27 cellular contexts compared by ENCODE assay signal in genomic region chr9:133408042-133408441, GRCh38. TPM values are rescaled to one million over a fixed set of nuclear protein-coding genes. Genes with fewer than 3 reads are reported as not detected.
A peak's percentile ranks its signal among the peaks of the same experiment; 100 is the strongest.
DNase-seq lines count a peak whose midpoint lies in the region; ATAC-seq, FAIRE-seq and TF ChIP-seq lines count a peak whose summit lies in the region.
"Had no signal": no experiment of that assay in that cellular context is flagged by ENCODE, and none has a peak within 500 bp of the region (broad histone marks: within the 10 kb centered on the region; RNA-seq: fewer than 3 reads in every experiment).

No MANE protein-coding gene starts in this region.

- no peaks in the 10 kb centered on the region for H3K9me1 ChIP-seq in K562 (ENCODE audit: control insufficient read depth, insufficient read depth, low read length)

- POLR2A ChIA-PET in RWPE1 (lab: Yijun Ruan, JAX; ENCODE audit: low non-redundant PET) (no interaction called here), K562 (lab: Yijun Ruan, JAX) (no interaction called here)

- H3K4me3 ChIP-seq in K562 (no peak overlapping the region), osteoblast (ENCODE audit: insufficient read depth, low read length) (no peak overlapping the region)
- H3K4me3 ChIP-seq: BLaER1, GM12878 had no signal

- TF ChIP-seq CTCF in RWPE1 (conservative IDR thresholded peaks at IDR 0.05; ENCODE audit: low read depth), result no peak
- TF ChIP-seq CTCF in K562 (IDR thresholded peaks at IDR 0.05 in 2 of 3, conservative IDR thresholded peaks at IDR 0.05 in 1 of 3; ENCODE audit: insufficient read depth in 2 of 3, low read depth in 1 of 3, low read length in 3 of 3), result no peak
- TF ChIP-seq CTCF in osteoblast (IDR thresholded peaks at IDR 0.05; ENCODE audit: extremely low read depth, low read depth, low read length), result no peak

- no peak overlapping the region for H3K4me2 ChIP-seq in K562 (ENCODE audit: insufficient read depth, low read length)
- H3K4me2 ChIP-seq in osteoblast (ENCODE audit: insufficient read depth, low read length), result no peak overlapping the region
- H3K4me2 ChIP-seq: BLaER1 had no signal

- CTCF ChIA-PET in RWPE1 (lab: Yijun Ruan, JAX), result no interaction called here
- CTCF ChIA-PET in K562 (lab: Yijun Ruan, JAX; ENCODE audit: low intra/inter-chr PET ratio), result interaction anchor here (1.1 to 1.7 kb wide), 2 partner anchors 9 to 78 kb away, joined by 5 read pairs; partner anchors contain the start of gene REXO4

- H2AFZ ChIP-seq in K562 (ENCODE audit: low read depth, low read length), result no peak overlapping the region
- H2AFZ ChIP-seq in osteoblast (ENCODE audit: low read length), result no peak overlapping the region

- intact Hi-C loops in K562 (cut with micrococcal nuclease), result no loop called here

- DNase-seq in 8988T (peak; percentile 10), RWPE1 (ENCODE audit: low spot score) (no peak), K562 (ENCODE audit: extremely low read depth in 1 of 4, low spot score in 3 of 4) (no peak), osteoblast (ENCODE audit: insufficient read length, low spot score, missing footprints) (no peak)
- DNase-seq: ACHN; BE2C; C1 segment of cervical spinal cord; CD4-positive, CD25-positive, alpha-beta regulatory T cell; CD8-positive, alpha-beta memory T cell; COR-L47; DMS 273 treated with DMSO at 0.1 percent for 48 hours; DMS153; DMS53; DMS79; DND-41; EL; GDM1 had no signal

- no peak overlapping the region for H3K9ac ChIP-seq in K562 (ENCODE audit: insufficient read depth in 1 of 2, low read depth in 2 of 2, low read length in 2 of 2)
- H3K9ac ChIP-seq: BLaER1 had no signal

- H3K27me3 ChIP-seq in K562 (ENCODE audit: control insufficient read depth in 2 of 2, insufficient read depth in 2 of 2, low read length in 2 of 2) (no peaks in the 10 kb centered on the region), osteoblast (ENCODE audit: insufficient read depth, low read length) (no peaks in the 10 kb centered on the region)
- H3K27me3 ChIP-seq: BE2C, BLaER1 had no signal

- TF ChIP-seq EP300 in K562 (IDR thresholded peaks at IDR 0.05; ENCODE audit: low read length), result no peak

- H4K20me1 ChIP-seq in K562 (replicated peaks; ENCODE audit: control insufficient read depth, insufficient read depth, low read length) (peaks cover 12% of the 10 kb centered on the region), osteoblast (ENCODE audit: insufficient read depth, low read length) (peaks cover 13% of the 10 kb centered on the region)

- FAIRE-seq in K562 (lab: Jason Lieb, UNC), result no peak
- FAIRE-seq: A204.1, GM12878, GM12892, GM18507, GM19239 had no signal

- ATAC-seq in K562 (no peak), GM18858 (IDR thresholded peaks at IDR 0.05; ENCODE audit: unreplicated experiment) (no peak)
- ATAC-seq: GM12878 had no signal

- H3K9me3 ChIP-seq in K562 (replicated peaks; ENCODE audit: control insufficient read depth, insufficient read depth, low read depth, low read length) (no peaks in the 10 kb centered on the region), osteoblast (ENCODE audit: low read depth, low read length) (no peaks in the 10 kb centered on the region)
- H3K9me3 ChIP-seq: BE2C, BLaER1 had no signal

- peak overlapping the region; percentile 4 for H3K27ac ChIP-seq in RWPE1
- H3K27ac ChIP-seq in K562 (ENCODE audit: extremely low read depth, low read depth, low read length), result no peak overlapping the region
- no peak overlapping the region for H3K27ac ChIP-seq in osteoblast (ENCODE audit: low read depth, low read length)
- H3K27ac ChIP-seq: 22Rv1, BLaER1 had no signal

- no TSS peak for BruUV-seq in K562 (replicated peaks; lab: Mats Ljungman, UMichigan)

- peaks cover 0 to 20% of the 10 kb centered on the region in 2 experiments; a peak in 3 of 5 replicates for H3K4me1 ChIP-seq in K562 (replicated peaks in 1 of 2; ENCODE audit: control insufficient read depth in 2 of 2, insufficient read depth in 2 of 2, low read length in 2 of 2)
- H3K4me1 ChIP-seq in osteoblast (ENCODE audit: insufficient read depth, low read length), result peaks cover 10% of the 10 kb centered on the region
- H3K4me1 ChIP-seq: BE2C, BLaER1 had no signal

- WGBS in K562 (ENCODE audit: insufficient coverage, low coverage, missing lambda C conversion rate), result 80% methylated on average over 1 of the region's 1 CpG

- in situ Hi-C loops in K562 (cut with MboI), result no loop called here

- H3K79me2 ChIP-seq in K562 (ENCODE audit: control insufficient read depth, insufficient read depth, low read length), result 0 out of 3 replicates have a peak, but pooled peaks cover 4% of the 10 kb centered on the region
- peaks cover 8% of the 10 kb centered on the region for H3K79me2 ChIP-seq in osteoblast (ENCODE audit: insufficient read depth, low read length)

- H3K36me3 ChIP-seq in K562 (ENCODE audit: control insufficient read depth, insufficient read depth, low read length) (peaks cover 91% of the 10 kb centered on the region), osteoblast (ENCODE audit: insufficient read depth, low read length) (peaks cover 43% of the 10 kb centered on the region)

- no peak for TF ChIP-seq RAD21 in K562 (CRISPR knock-in tag; conservative IDR thresholded peaks at IDR 0.05 in 1 of 2, IDR thresholded peaks at IDR 0.05 in 1 of 2)

- no peak for TF ChIP-seq POLR2A in K562 (conservative IDR thresholded peaks at IDR 0.05)

RNA-seq across cellular contexts. Expression of gene REXO4, which starts 9.8 kb away (rescaled TPM):
- 33.3 and 49.1 TPM in 2 replicates for total RNA-seq in K562 (2011; cell fraction: chromatin; rRNA removed; ENCODE audit: low replicate concordance)
- total RNA-seq in K562 (2011; cell fraction: nucleolus; rRNA removed), result 33.0 and 38.9 TPM in 2 replicates
- total RNA-seq in K562 (2011; cell fraction: nucleoplasm; rRNA removed), result 25.6 and 35.8 TPM in 2 replicates
- total RNA-seq in K562 (2014; rRNA removed), result 70.5 and 72.9 TPM in 2 replicates
- total RNA-seq in K562 (2014; rRNA removed; fragmentation: Illumina TruSeq; extraction: Trizol), result 19.6 and 21.6 TPM in 2 replicates
- 31.1 and 31.3 TPM in 2 replicates for total RNA-seq in K562 (2015; rRNA removed; fragmentation: Illumina TruSeq; extraction: Trizol)
- total RNA-seq in K562 (2021), result 56.4 and 57.9 TPM in 2 replicates
- polyA plus RNA-seq in K562 (2011; rRNA removed), result 23.9 and 29.2 TPM in 2 replicates
- 26.2 and 39.1 TPM in 2 replicates for polyA plus RNA-seq in K562 (2011; cell fraction: cytosol; rRNA removed)
- 19.8 and 27.2 TPM in 2 replicates for polyA plus RNA-seq in K562 (2011; cell fraction: nucleus; rRNA removed)
- polyA plus RNA-seq in K562 (2012), result 22.0 and 39.1 TPM in 2 replicates
- 40.9 and 45.1 TPM in 2 replicates for polyA plus RNA-seq in K562 (2014; fragmentation: Illumina TruSeq; extraction: Trizol)
- polyA plus RNA-seq in K562 (2014; fragmentation: Nextera tagmentation; extraction: Ambion mirVana), result 1 to 10 TPM; 3.4 to 5.0 TPM
- polyA plus RNA-seq in K562 (2014; rRNA removed), result 58.8 and 62.3 TPM in 2 replicates
- polyA minus RNA-seq in K562 (2011; rRNA and poly(A)+ RNA removed), result 22.5 and 31.4 TPM in 2 replicates
- 17.9 and 24.8 TPM in 2 replicates for polyA minus RNA-seq in K562 (2011; cell fraction: cytosol; rRNA and poly(A)+ RNA removed)
- 13.6 and 16.7 TPM in 2 replicates for polyA minus RNA-seq in K562 (2011; cell fraction: nucleus; rRNA and poly(A)+ RNA removed)
- 10.6 and 11.9 TPM in 2 replicates for total RNA-seq in osteoblast

RNA-seq across cellular contexts. Expression of gene ADAMTS13, which starts 14.1 kb away (rescaled TPM):
- 0.51 and 1.4 TPM in 2 replicates for total RNA-seq in K562 (2011; cell fraction: chromatin; rRNA removed; ENCODE audit: low replicate concordance)
- 0.53 and 0.83 TPM in 2 replicates for total RNA-seq in K562 (2011; cell fraction: nucleolus; rRNA removed)
- total RNA-seq in K562 (2011; cell fraction: nucleoplasm; rRNA removed), result 0.44 and 1.4 TPM in 2 replicates
- total RNA-seq in K562 (2014; rRNA removed) (0.04 TPM in 1 of 2 replicates, not detected in the other), K562 (2014; rRNA removed; fragmentation: Illumina TruSeq; extraction: Trizol) (not detected in 2 replicates), K562 (2015; rRNA removed; fragmentation: Illumina TruSeq; extraction: Trizol) (0.04 TPM in 1 of 2 replicates, not detected in the other), K562 (2021) (0.07 TPM in 1 of 2 replicates, not detected in the other), osteoblast (1.2 and 1.4 TPM in 2 replicates)
- polyA plus RNA-seq in K562 (2011; rRNA removed) (0.16 and 0.20 TPM in 2 replicates), K562 (2014; fragmentation: Illumina TruSeq; extraction: Trizol) (0.03 TPM in 1 of 2 replicates, not detected in the other), K562 (2014; fragmentation: Nextera tagmentation; extraction: Ambion mirVana) (not detected), K562 (2014; rRNA removed) (0.04 and 0.26 TPM in 2 replicates)
- 0.10 and 0.16 TPM in 2 replicates for polyA plus RNA-seq in K562 (2011; cell fraction: cytosol; rRNA removed)
- polyA plus RNA-seq in K562 (2011; cell fraction: nucleus; rRNA removed), result 1.2 and 1.3 TPM in 2 replicates
- 0.29 and 1.0 TPM in 2 replicates for polyA plus RNA-seq in K562 (2012)
- not detected in 2 replicates for polyA minus RNA-seq in K562 (2011; rRNA and poly(A)+ RNA removed)
- polyA minus RNA-seq in K562 (2011; cell fraction: cytosol; rRNA and poly(A)+ RNA removed), result not detected in 2 replicates
- polyA minus RNA-seq in K562 (2011; cell fraction: nucleus; rRNA and poly(A)+ RNA removed), result 0.33 and 0.40 TPM in 2 replicates
- polyA plus RNA-seq: CD14-positive monocyte; CD4-positive, alpha-beta memory T cell had no signal

RNA-seq across cellular contexts. Expression of gene STKLD1, which starts 31.9 kb away (rescaled TPM):
- total RNA-seq in K562 (2011; cell fraction: chromatin; rRNA removed; ENCODE audit: low replicate concordance), result 1.6 and 2.8 TPM in 2 replicates
- 0.50 and 0.92 TPM in 2 replicates for total RNA-seq in K562 (2011; cell fraction: nucleolus; rRNA removed)
- total RNA-seq in K562 (2011; cell fraction: nucleoplasm; rRNA removed), result 0.69 and 1.3 TPM in 2 replicates
- total RNA-seq in K562 (2014; rRNA removed) (0.53 TPM in 1 of 2 replicates, not detected in the other), K562 (2014; rRNA removed; fragmentation: Illumina TruSeq; extraction: Trizol) (0.19 and 0.36 TPM in 2 replicates), K562 (2015; rRNA removed; fragmentation: Illumina TruSeq; extraction: Trizol) (0.26 and 0.65 TPM in 2 replicates), K562 (2021) (0.20 and 0.33 TPM in 2 replicates), osteoblast (0.72 and 1.2 TPM in 2 replicates)
- polyA plus RNA-seq in K562 (2011; rRNA removed) (0.60 and 1.2 TPM in 2 replicates), K562 (2014; fragmentation: Illumina TruSeq; extraction: Trizol) (0.25 and 1.0 TPM in 2 replicates), K562 (2014; fragmentation: Nextera tagmentation; extraction: Ambion mirVana) (under 1 TPM in 1 of 2 experiments, not detected in 1; 0.10 TPM), K562 (2014; rRNA removed) (0.13 and 0.61 TPM in 2 replicates)
- 0.60 and 0.85 TPM in 2 replicates for polyA plus RNA-seq in K562 (2011; cell fraction: cytosol; rRNA removed)
- 0.60 and 0.86 TPM in 2 replicates for polyA plus RNA-seq in K562 (2011; cell fraction: nucleus; rRNA removed)
- polyA plus RNA-seq in K562 (2012), result 0.82 and 1.7 TPM in 2 replicates
- polyA minus RNA-seq in K562 (2011; rRNA and poly(A)+ RNA removed), result 0.39 and 0.81 TPM in 2 replicates
- 0.86 TPM in 1 of 2 replicates, not detected in the other for polyA minus RNA-seq in K562 (2011; cell fraction: cytosol; rRNA and poly(A)+ RNA removed)
- polyA minus RNA-seq in K562 (2011; cell fraction: nucleus; rRNA and poly(A)+ RNA removed), result 0.27 and 0.44 TPM in 2 replicates
- polyA plus RNA-seq: CD14-positive monocyte had no signal

RNA-seq across cellular contexts. Expression of gene SURF4, which starts 32.2 kb away (rescaled TPM):
- total RNA-seq in K562 (2011; cell fraction: chromatin; rRNA removed; ENCODE audit: low replicate concordance), result 165 and 371 TPM in 2 replicates
- total RNA-seq in K562 (2011; cell fraction: nucleolus; rRNA removed), result 360 and 416 TPM in 2 replicates
- 387 and 460 TPM in 2 replicates for total RNA-seq in K562 (2011; cell fraction: nucleoplasm; rRNA removed)
- total RNA-seq in K562 (2014; rRNA removed), result 158 and 200 TPM in 2 replicates
- 110 and 137 TPM in 2 replicates for total RNA-seq in K562 (2014; rRNA removed; fragmentation: Illumina TruSeq; extraction: Trizol)
- total RNA-seq in K562 (2015; rRNA removed; fragmentation: Illumina TruSeq; extraction: Trizol), result 128 and 130 TPM in 2 replicates
- total RNA-seq in K562 (2021), result 175 and 181 TPM in 2 replicates
- 174 and 176 TPM in 2 replicates for polyA plus RNA-seq in K562 (2011; rRNA removed)
- 241 and 245 TPM in 2 replicates for polyA plus RNA-seq in K562 (2011; cell fraction: cytosol; rRNA removed)
- polyA plus RNA-seq in K562 (2011; cell fraction: nucleus; rRNA removed), result 131 and 161 TPM in 2 replicates
- polyA plus RNA-seq in K562 (2012), result 137 and 203 TPM in 2 replicates
- polyA plus RNA-seq in K562 (2014; fragmentation: Illumina TruSeq; extraction: Trizol), result 144 and 148 TPM in 2 replicates
- polyA plus RNA-seq in K562 (2014; fragmentation: Nextera tagmentation; extraction: Ambion mirVana), result 10 to 100 TPM in 1 of 2 experiments, 1 to 10 TPM in 1; 8.4 to 13.5 TPM
- polyA plus RNA-seq in K562 (2014; rRNA removed), result 116 and 147 TPM in 2 replicates
- polyA minus RNA-seq in K562 (2011; rRNA and poly(A)+ RNA removed), result 117 and 140 TPM in 2 replicates
- 116 and 143 TPM in 2 replicates for polyA minus RNA-seq in K562 (2011; cell fraction: cytosol; rRNA and poly(A)+ RNA removed)
- 25.7 and 40.3 TPM in 2 replicates for polyA minus RNA-seq in K562 (2011; cell fraction: nucleus; rRNA and poly(A)+ RNA removed)
- total RNA-seq in osteoblast, result 366 and 392 TPM in 2 replicates

RNA-seq across cellular contexts. Expression of gene SURF2, which starts 51.7 kb away (rescaled TPM):
- total RNA-seq in K562 (2011; cell fraction: chromatin; rRNA removed; ENCODE audit: low replicate concordance), result 2.1 and 4.8 TPM in 2 replicates
- total RNA-seq in K562 (2011; cell fraction: nucleolus; rRNA removed), result 5.7 and 6.1 TPM in 2 replicates
- total RNA-seq in K562 (2011; cell fraction: nucleoplasm; rRNA removed), result 3.4 and 7.6 TPM in 2 replicates
- total RNA-seq in K562 (2014; rRNA removed), result 82.5 and 83.0 TPM in 2 replicates
- total RNA-seq in K562 (2014; rRNA removed; fragmentation: Illumina TruSeq; extraction: Trizol), result 18.6 and 19.8 TPM in 2 replicates
- total RNA-seq in K562 (2015; rRNA removed; fragmentation: Illumina TruSeq; extraction: Trizol), result 37.0 and 37.3 TPM in 2 replicates
- 38.3 and 43.3 TPM in 2 replicates for total RNA-seq in K562 (2021)
- polyA plus RNA-seq in K562 (2011; rRNA removed), result 7.3 and 9.7 TPM in 2 replicates
- 11.8 and 44.2 TPM in 2 replicates for polyA plus RNA-seq in K562 (2011; cell fraction: cytosol; rRNA removed)
- 6.8 and 14.0 TPM in 2 replicates for polyA plus RNA-seq in K562 (2011; cell fraction: nucleus; rRNA removed)
- 30.9 and 47.7 TPM in 2 replicates for polyA plus RNA-seq in K562 (2012)
- 21.3 and 32.2 TPM in 2 replicates for polyA plus RNA-seq in K562 (2014; fragmentation: Illumina TruSeq; extraction: Trizol)
- polyA plus RNA-seq in K562 (2014; fragmentation: Nextera tagmentation; extraction: Ambion mirVana), result 10 to 100 TPM in 1 of 2 experiments, 1 to 10 TPM in 1; 5.5 to 10.2 TPM
- 52.4 and 58.9 TPM in 2 replicates for polyA plus RNA-seq in K562 (2014; rRNA removed)
- 7.6 TPM in 2 replicates for polyA minus RNA-seq in K562 (2011; rRNA and poly(A)+ RNA removed)
- 10.3 and 16.3 TPM in 2 replicates for polyA minus RNA-seq in K562 (2011; cell fraction: cytosol; rRNA and poly(A)+ RNA removed)
- 4.1 and 4.2 TPM in 2 replicates for polyA minus RNA-seq in K562 (2011; cell fraction: nucleus; rRNA and poly(A)+ RNA removed)
- total RNA-seq in osteoblast, result 10.3 and 15.2 TPM in 2 replicates
